Comparison of ENCODE assay signal across 8 cellular contexts in the genomic region with DNA sequence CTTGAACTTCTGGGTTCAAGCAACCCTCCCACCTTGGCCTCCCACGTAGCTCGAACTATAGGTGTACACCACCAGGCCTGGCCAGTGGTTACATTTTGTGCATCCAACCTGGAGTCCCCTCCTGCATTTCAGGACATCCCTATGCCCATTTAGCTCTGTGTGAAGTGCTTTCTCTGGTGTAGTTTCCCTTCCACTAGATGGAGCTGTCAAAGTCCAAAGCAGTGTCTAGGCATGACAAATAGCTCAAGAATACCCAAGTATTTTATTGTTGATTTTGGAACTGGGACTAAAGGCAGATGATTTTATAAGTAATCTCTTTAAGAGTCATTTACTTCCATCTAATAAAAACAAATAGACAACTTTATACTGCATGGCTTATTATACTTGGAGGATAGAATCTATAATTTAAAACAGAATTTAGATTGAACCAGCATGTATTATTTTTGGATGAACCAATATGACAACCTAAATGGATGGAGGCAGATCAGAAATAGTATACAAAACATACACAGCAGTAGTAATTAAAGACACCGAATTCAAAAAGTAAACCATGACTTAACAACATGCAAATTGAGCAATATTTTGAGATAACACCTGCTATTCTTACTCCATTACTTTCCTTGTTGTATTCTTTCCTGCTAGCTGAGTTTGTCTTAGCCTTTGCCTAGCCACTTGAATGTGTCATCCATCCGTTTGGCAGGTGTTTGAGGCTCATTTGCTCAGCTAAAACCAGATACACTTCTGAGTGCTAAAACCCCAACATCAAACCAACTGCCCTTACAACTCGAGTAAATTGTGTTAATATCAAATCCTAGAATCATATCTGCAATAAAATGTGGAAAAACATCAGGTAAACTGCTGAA. TPM values are rescaled to one million over a fixed set of nuclear protein-coding genes. Genes with fewer than 3 reads are reported as not detected.
A peak's percentile ranks its signal among the peaks of the same experiment; 100 is the strongest.
DNase-seq lines count a peak whose midpoint lies in the region; ATAC-seq and TF ChIP-seq lines count a peak whose summit lies in the region.

No MANE protein-coding gene starts in this region.

- H3K36me3 Mint-ChIP-seq in T-helper 2 cell treated with Interferon-gamma antibody and Interleukin-4, amounts not matched to agents 5 μg/mL and 100 μg/mL, for 36 hours (ENCODE audit: low read depth): peaks cover 39% of the 10 kb centered on the region
- H3K36me3 Mint-ChIP-seq in type B pancreatic cell: peaks cover 10% of the 10 kb centered on the region

- no peak overlapping the region for H3K4me3 Mint-ChIP-seq in T-helper 2 cell treated with Interferon-gamma antibody and Interleukin-4, amounts not matched to agents 5 μg/mL and 100 μg/mL, for 36 hours
- no peak overlapping the region for H3K4me3 Mint-ChIP-seq in type B pancreatic cell

- peak; percentile 59 for TF ChIP-seq CTCF in HFF-Myc (IDR thresholded peaks at IDR 0.05; ENCODE audit: low read depth, low read length, missing control alignments)
- TF ChIP-seq CTCF in type B pancreatic cell (conservative IDR thresholded peaks at IDR 0.05): peak; percentile 59

- no peak for ATAC-seq in HG02973 (IDR thresholded peaks at IDR 0.05; ENCODE audit: unreplicated experiment)

- peak; percentile 2 for DNase-seq in NK-92 treated with Interleukin-12 subunit alpha and Interleukin-12 subunit beta, amount 100 ng/mL, for 24 hours (lab: John Stamatoyannopoulos, UW)
- no peak for DNase-seq in NK-92 (lab: John Stamatoyannopoulos, UW; ENCODE audit: unreplicated experiment)
- peak; percentile 25 for DNase-seq in HFF-Myc (ENCODE audit: extremely low read depth, low read depth)
- DNase-seq in T-helper 2 cell treated with Interferon-gamma antibody and Interleukin-4, amounts not matched to agents 5 μg/mL and 100 μg/mL, for 36 hours (ENCODE audit: low spot score): peak; percentile 6
- DNase-seq in foreskin melanocyte: peak; percentile 29
- DNase-seq in type B pancreatic cell (ENCODE audit: extremely low spot score, unreplicated experiment): no peak
- no peak for DNase-seq in KG1 (lab: John Stamatoyannopoulos, UW)

- H3K27ac Mint-ChIP-seq in T-helper 2 cell treated with Interferon-gamma antibody and Interleukin-4, amounts not matched to agents 5 μg/mL and 100 μg/mL, for 36 hours: peak overlapping the region; percentile 2
- H3K27ac Mint-ChIP-seq in type B pancreatic cell: peak overlapping the region; percentile 70

- H3K4me1 Mint-ChIP-seq in T-helper 2 cell treated with Interferon-gamma antibody and Interleukin-4, amounts not matched to agents 5 μg/mL and 100 μg/mL, for 36 hours (ENCODE audit: low read depth): peaks cover 1% of the 10 kb centered on the region
- no peaks in the 10 kb centered on the region for H3K4me1 Mint-ChIP-seq in type B pancreatic cell (ENCODE audit: unreplicated experiment)

- H3K4me3 ChIP-seq in HFF-Myc (replicated peaks; ENCODE audit: low read depth, low read length): no peak overlapping the region

- no peaks in the 10 kb centered on the region for H3K27me3 Mint-ChIP-seq in T-helper 2 cell treated with Interferon-gamma antibody and Interleukin-4, amounts not matched to agents 5 μg/mL and 100 μg/mL, for 36 hours (ENCODE audit: low read depth)
- no peaks in the 10 kb centered on the region for H3K27me3 Mint-ChIP-seq in type B pancreatic cell

- H3K9me3 Mint-ChIP-seq in T-helper 2 cell treated with Interferon-gamma antibody and Interleukin-4, amounts not matched to agents 5 μg/mL and 100 μg/mL, for 36 hours: no peaks in the 10 kb centered on the region
- no peaks in the 10 kb centered on the region for H3K9me3 Mint-ChIP-seq in type B pancreatic cell

RNA-seq across cellular contexts. Expression of gene EIF4ENIF1, which starts 37.7 kb away (rescaled TPM):
- total RNA-seq in type B pancreatic cell (ENCODE audit: low replicate concordance): 38.8 and 42.6 TPM in 2 replicates

RNA-seq across cellular contexts. Expression of gene SFI1, which starts 44.4 kb away (rescaled TPM):
- total RNA-seq in type B pancreatic cell (ENCODE audit: low replicate concordance): 28.7 and 50.3 TPM in 2 replicates

RNA-seq across cellular contexts. Expression of gene DRG1, which starts 52.5 kb away (rescaled TPM):
- total RNA-seq in type B pancreatic cell (ENCODE audit: low replicate concordance): 72.9 and 74.1 TPM in 2 replicates

Comparison
In these comparisons a context has a peak if more than half of its experiments do, and no peak if none do; other contexts are left out.
1. DNase-seq: peak in NK-92 treated with Interleukin-12 subunit alpha and Interleukin-12 subunit beta, amount 100 ng/mL, for 24 hours (single experiment), HFF-Myc (single experiment), T-helper 2 cell treated with Interferon-gamma antibody and Interleukin-4, amounts not matched to agents 5 μg/mL and 100 μg/mL, for 36 hours (single experiment) and foreskin melanocyte (single experiment); none in NK-92 (single experiment), type B pancreatic cell (single experiment) and KG1 (single experiment).